ENCODE assay signal across 34 cellular contexts in the genomic region with DNA sequence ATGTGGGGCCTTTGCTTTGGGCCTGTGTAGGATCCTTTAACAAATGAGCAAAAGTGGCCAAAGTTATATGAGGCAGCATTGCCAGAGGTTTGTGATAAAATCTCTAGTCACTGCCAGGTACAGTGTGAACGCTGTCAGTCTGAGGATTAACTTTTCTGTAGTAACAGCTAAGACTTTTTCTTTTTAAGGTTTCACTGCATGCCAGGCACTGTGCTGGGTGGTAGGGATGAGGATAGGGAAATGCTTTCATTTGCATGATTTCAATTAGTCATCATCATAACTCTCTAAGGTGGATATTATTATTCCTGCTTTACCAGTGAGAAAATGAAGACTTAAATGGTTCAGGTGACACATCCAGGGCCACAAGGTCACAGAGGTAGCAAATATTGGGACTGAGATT.
"Had no signal": no experiment of that assay in that cellular context is flagged by ENCODE, and none has a peak within 500 bp of the region (broad histone marks: within the 10 kb centered on the region; RNA-seq: fewer than 3 reads in every experiment).

No MANE protein-coding gene starts in this region.

- H3K27me3 ChIP-seq: adrenal gland, body of pancreas, cardiac muscle cell, dorsolateral prefrontal cortex, esophagus squamous epithelium had no signal

- H3K9me3 ChIP-seq: adrenal gland, body of pancreas, esophagus squamous epithelium had no signal

- H3K4me1 Mint-ChIP-seq: activated CD4-positive, alpha-beta T cell treated with anti-CD3 and anti-CD28 coated beads for 36 hours; activated CD4-positive, alpha-beta T cell treated with anti-CD3 and anti-CD28 coated beads, Interleukin-2, amount 10 ng/mL, durations not matched to agents 24 days and 14 days; activated CD8-positive, alpha-beta memory T cell treated with anti-CD3 and anti-CD28 coated beads, Interleukin-2, amount 10 ng/mL, durations not matched to agents 7 days and 5 days; activated naive CD4-positive, alpha-beta T cell treated with anti-CD3 and anti-CD28 coated beads, Interleukin-2, amount 50 U/mL, for 24 hours; activated naive CD8-positive, alpha-beta T cell treated with anti-CD3 and anti-CD28 coated beads for 36 hours; activated naive CD8-positive, alpha-beta T cell treated with anti-CD3 and anti-CD28 coated beads, Interleukin-2, amount 50 U/mL, for 24 hours; central memory CD8-positive, alpha-beta T cell; T-helper 17 cell had no signal

- DNase-seq: activated CD4-positive, alpha-beta memory T cell treated with anti-CD3 and anti-CD28 coated beads for 36 hours; activated CD4-positive, alpha-beta T cell treated with anti-CD3 and anti-CD28 coated beads for 36 hours; activated CD4-positive, alpha-beta T cell treated with anti-CD3 and anti-CD28 coated beads, Interleukin-2, amount 10 ng/mL, durations not matched to agents 24 days and 14 days; activated CD4-positive, CD25-positive, alpha-beta regulatory T cell; activated CD4-positive, CD25-positive, alpha-beta regulatory T cell treated with anti-CD3 and anti-CD28 coated beads, Interleukin-2, amount 50 U/mL, for 72 hours; activated CD8-positive, alpha-beta memory T cell treated with anti-CD3 and anti-CD28 coated beads, Interleukin-2, amount 10 ng/mL, durations not matched to agents 7 days and 5 days; activated CD8-positive, alpha-beta memory T cell treated with anti-CD3 and anti-CD28 coated beads, Interleukin-2, amount 50 U/mL, for 4 hours; activated CD8-positive, alpha-beta T cell treated with anti-CD3 and anti-CD28 coated beads, Interleukin-2, amount 10 ng/mL, durations not matched to agents 7 days and 5 days; activated effector memory CD4-positive, alpha-beta T cell treated with anti-CD3 and anti-CD28 coated beads, Interleukin-2, amount 50 U/mL, for 16 hours; activated naive CD4-positive, alpha-beta T cell treated with anti-CD3 and anti-CD28 coated beads for 36 hours; activated naive CD8-positive, alpha-beta T cell treated with anti-CD3 and anti-CD28 coated beads for 36 hours; activated naive CD8-positive, alpha-beta T cell treated with anti-CD3 and anti-CD28 coated beads, Interleukin-2, amount 50 U/mL, for 24 hours; activated T-cell treated with anti-CD3 and anti-CD28 coated beads, Interleukin-2, amount 50 U/mL, for 1 hour; activated T-cell treated with anti-CD3 and anti-CD28 coated beads, Interleukin-2, amount 50 U/mL, for 48 hours; adrenal gland; amygdala; aorta; body of pancreas; dorsolateral prefrontal cortex; effector memory CD4-positive, alpha-beta T cell; endodermal cell; erythroblast; esophagus squamous epithelium; T-helper 1 cell; T-helper 17 cell; T1000 had no signal

- H3K9me3 Mint-ChIP-seq: activated CD4-positive, alpha-beta memory T cell treated with anti-CD3 and anti-CD28 coated beads for 36 hours; activated CD4-positive, alpha-beta T cell treated with anti-CD3 and anti-CD28 coated beads, Interleukin-2, amount 10 ng/mL, durations not matched to agents 24 days and 14 days; activated naive CD4-positive, alpha-beta T cell treated with anti-CD3 and anti-CD28 coated beads for 36 hours; activated naive CD8-positive, alpha-beta T cell treated with anti-CD3 and anti-CD28 coated beads for 36 hours; activated T-helper 2 cell treated with anti-CD3 and anti-CD28 coated beads, Interferon-gamma antibody, Interleukin-2, Interleukin-4, amounts not matched to agents 10 μg/mL and 5 μg/mL and 100 μg/mL, durations not matched to agents 14 hours and 24 hours and 36 hours; T-helper 2 cell treated with Interferon-gamma antibody and Interleukin-4, amounts not matched to agents 5 μg/mL and 100 μg/mL, for 36 hours had no signal

- H3K27ac ChIP-seq: adrenal gland, body of pancreas, cardiac muscle cell, dorsolateral prefrontal cortex, esophagus squamous epithelium had no signal

- H3K36me3 ChIP-seq: adrenal gland, cardiac muscle cell, esophagus squamous epithelium had no signal

- H3K27me3 Mint-ChIP-seq: activated CD4-positive, alpha-beta memory T cell treated with anti-CD3 and anti-CD28 coated beads for 36 hours; activated CD4-positive, alpha-beta T cell treated with anti-CD3 and anti-CD28 coated beads for 36 hours; activated CD4-positive, alpha-beta T cell treated with anti-CD3 and anti-CD28 coated beads, Interleukin-2, amount 10 ng/mL, durations not matched to agents 24 days and 14 days; activated CD8-positive, alpha-beta memory T cell treated with anti-CD3 and anti-CD28 coated beads, Interleukin-2, amount 10 ng/mL, durations not matched to agents 7 days and 5 days; activated naive CD8-positive, alpha-beta T cell treated with anti-CD3 and anti-CD28 coated beads for 36 hours; activated naive CD8-positive, alpha-beta T cell treated with anti-CD3 and anti-CD28 coated beads, Interleukin-2, amount 50 U/mL, for 24 hours; central memory CD8-positive, alpha-beta T cell; dendritic cell treated with granulocyte-macrophage colony-stimulating factor and Interleukin-4, amounts not matched to agents 40 ng/mL and 50 ng/mL, for 4 days; T-helper 17 cell had no signal

- H3K27ac Mint-ChIP-seq: activated CD4-positive, alpha-beta memory T cell treated with anti-CD3 and anti-CD28 coated beads for 36 hours; activated CD4-positive, alpha-beta T cell treated with anti-CD3 and anti-CD28 coated beads for 36 hours; activated CD4-positive, alpha-beta T cell treated with anti-CD3 and anti-CD28 coated beads, Interleukin-2, amount 10 ng/mL, durations not matched to agents 24 days and 14 days; activated CD8-positive, alpha-beta memory T cell treated with anti-CD3 and anti-CD28 coated beads, Interleukin-2, amount 10 ng/mL, durations not matched to agents 7 days and 5 days; activated CD8-positive, alpha-beta T cell treated with anti-CD3 and anti-CD28 coated beads, Interleukin-2, amount 10 ng/mL, durations not matched to agents 7 days and 5 days; activated naive CD4-positive, alpha-beta T cell treated with anti-CD3 and anti-CD28 coated beads for 36 hours; activated naive CD4-positive, alpha-beta T cell treated with anti-CD3 and anti-CD28 coated beads, Interleukin-2, amount 50 U/mL, for 24 hours; activated naive CD8-positive, alpha-beta T cell treated with anti-CD3 and anti-CD28 coated beads for 36 hours; activated naive CD8-positive, alpha-beta T cell treated with anti-CD3 and anti-CD28 coated beads, Interleukin-2, amount 50 U/mL, for 24 hours; activated T-helper 1 cell treated with anti-CD3 and anti-CD28 coated beads, Interleukin-12 subunit alpha, Interleukin-12 subunit beta, Interleukin-2, Interleukin-4 antibody, amounts not matched to agents 30 ng/mL and 10 ng/mL and 1 ng/mL, durations not matched to agents 14 hours and 24 hours and 36 hours; activated T-helper 2 cell treated with anti-CD3 and anti-CD28 coated beads, Interferon-gamma antibody, Interleukin-2, Interleukin-4, amounts not matched to agents 10 μg/mL and 5 μg/mL and 100 μg/mL, durations not matched to agents 14 hours and 24 hours and 36 hours; dendritic cell treated with granulocyte-macrophage colony-stimulating factor and Interleukin-4, amounts not matched to agents 40 ng/mL and 50 ng/mL, for 4 days; endodermal cell; T-helper 17 cell; T-helper 2 cell treated with Interferon-gamma antibody and Interleukin-4, amounts not matched to agents 5 μg/mL and 100 μg/mL, for 36 hours had no signal

- H3K4me1 ChIP-seq: adrenal gland, body of pancreas had no signal

- H3K4me3 ChIP-seq: adrenal gland, body of pancreas, cardiac muscle cell, coronary artery, dorsolateral prefrontal cortex, esophagus squamous epithelium had no signal

- H3K36me3 Mint-ChIP-seq: activated CD4-positive, alpha-beta memory T cell treated with anti-CD3 and anti-CD28 coated beads for 36 hours; activated CD8-positive, alpha-beta memory T cell treated with anti-CD3 and anti-CD28 coated beads, Interleukin-2, amount 10 ng/mL, durations not matched to agents 7 days and 5 days; activated naive CD4-positive, alpha-beta T cell treated with anti-CD3 and anti-CD28 coated beads, Interleukin-2, amount 50 U/mL, for 24 hours; activated naive CD8-positive, alpha-beta T cell treated with anti-CD3 and anti-CD28 coated beads for 36 hours had no signal

- ATAC-seq: activated CD4-positive, alpha-beta T cell treated with anti-CD3 and anti-CD28 coated beads for 36 hours; activated CD8-positive, alpha-beta memory T cell treated with anti-CD3 and anti-CD28 coated beads, Interleukin-2, amount 10 ng/mL, durations not matched to agents 7 days and 5 days; activated CD8-positive, alpha-beta T cell treated with anti-CD3 and anti-CD28 coated beads, Interleukin-2, amount 10 ng/mL, durations not matched to agents 7 days and 5 days; activated naive CD8-positive, alpha-beta T cell treated with anti-CD3 and anti-CD28 coated beads, Interleukin-2, amount 50 U/mL, for 24 hours; body of pancreas; T-helper 17 cell had no signal

- H3K4me3 Mint-ChIP-seq: activated CD4-positive, alpha-beta memory T cell treated with anti-CD3 and anti-CD28 coated beads for 36 hours; activated CD4-positive, alpha-beta T cell treated with anti-CD3 and anti-CD28 coated beads for 36 hours; activated CD4-positive, alpha-beta T cell treated with anti-CD3 and anti-CD28 coated beads, Interleukin-2, amount 10 ng/mL, durations not matched to agents 24 days and 14 days; activated CD8-positive, alpha-beta memory T cell treated with anti-CD3 and anti-CD28 coated beads, Interleukin-2, amount 10 ng/mL, durations not matched to agents 7 days and 5 days; activated CD8-positive, alpha-beta T cell treated with anti-CD3 and anti-CD28 coated beads, Interleukin-2, amount 10 ng/mL, durations not matched to agents 7 days and 5 days; activated naive CD4-positive, alpha-beta T cell treated with anti-CD3 and anti-CD28 coated beads for 36 hours; activated naive CD4-positive, alpha-beta T cell treated with anti-CD3 and anti-CD28 coated beads, Interleukin-2, amount 50 U/mL, for 24 hours; activated naive CD8-positive, alpha-beta T cell treated with anti-CD3 and anti-CD28 coated beads for 36 hours; activated naive CD8-positive, alpha-beta T cell treated with anti-CD3 and anti-CD28 coated beads, Interleukin-2, amount 50 U/mL, for 24 hours; activated T-helper 1 cell treated with anti-CD3 and anti-CD28 coated beads, Interleukin-12 subunit alpha, Interleukin-12 subunit beta, Interleukin-2, Interleukin-4 antibody, amounts not matched to agents 30 ng/mL and 10 ng/mL and 1 ng/mL, durations not matched to agents 14 hours and 24 hours and 36 hours; central memory CD8-positive, alpha-beta T cell; dendritic cell treated with granulocyte-macrophage colony-stimulating factor and Interleukin-4, amounts not matched to agents 40 ng/mL and 50 ng/mL, for 4 days; endodermal cell; T-helper 17 cell; T-helper 2 cell treated with Interferon-gamma antibody and Interleukin-4, amounts not matched to agents 5 μg/mL and 100 μg/mL, for 36 hours had no signal
